1 cellular context compared by ENCODE assay signal in genomic region chr9:137578518-137579258, GRCh38.
A peak's percentile ranks its signal among the peaks of the same experiment; 100 is the strongest.
TF ChIP-seq lines count a peak whose summit lies in the region.

TSS of gene DPH7 (minus strand) at chr9:137578925. CDS start at chr9:137578777, 148 bp downstream.

TF ChIP-seq in K562, 482 proteins besides CTCF, POLR2A, EP300 and RAD21 (continued from another document and continues in another):
- TF ChIP-seq ZNF518B (CRISPR knock-in tag; IDR thresholded peaks at IDR 0.05) (no peak), MTA2 (IDR thresholded peaks at IDR 0.05; ENCODE audit: low read depth) (peak; percentile 41; the same call in 1 of the 2 replicates), GABPB2 (CRISPR knock-in tag; conservative IDR thresholded peaks at IDR 0.05) (no peak), SRSF3 (IDR thresholded peaks at IDR 0.05; ENCODE audit: insufficient read depth, low read length) (no peak), ZFP36 (IDR thresholded peaks at IDR 0.05; ENCODE audit: low read depth, low read length, partially characterized antibody) (no peak), ZNF395 (CRISPR knock-in tag; IDR thresholded peaks at IDR 0.05) (peak; percentile 63; the same call in 1 of the 2 replicates), TEAD1 (CRISPR knock-in tag; IDR thresholded peaks at IDR 0.05) (peak; percentile 32 to 82; a peak in 1 of 4 replicates), EWSR1 (IDR thresholded peaks at IDR 0.05; ENCODE audit: borderline replicate concordance, low read depth, partially characterized antibody) (no peak), IRF9 (tag; IDR thresholded peaks at IDR 0.05) (no peak), RREB1 (CRISPR knock-in tag; IDR thresholded peaks at IDR 0.05) (peak; percentile 57; the same call in 1 of the 2 replicates), PATZ1 (CRISPR knock-in tag; IDR thresholded peaks at IDR 0.05; ENCODE audit: borderline replicate concordance) (no peak), ZNF324 (CRISPR knock-in tag; IDR thresholded peaks at IDR 0.05) (no peak), ZNF175 (CRISPR knock-in tag; IDR thresholded peaks at IDR 0.05; ENCODE audit: low read depth) (no peak; the same call in 1 of the 2 replicates), TAL1 (IDR thresholded peaks at IDR 0.05) (no peak), HOXB6 (CRISPR knock-in tag; IDR thresholded peaks at IDR 0.05; ENCODE audit: borderline replicate concordance) (no peak), ASH1L (IDR thresholded peaks at IDR 0.05; ENCODE audit: borderline replicate concordance, low read depth, partially characterized antibody) (no peak), CREB3L1 (IDR thresholded peaks at IDR 0.05; ENCODE audit: borderline replicate concordance, low read depth) (peak; percentile 89), SLC30A9 (CRISPR knock-in tag; IDR thresholded peaks at IDR 0.05) (no peak), ZNF311 (CRISPR knock-in tag; IDR thresholded peaks at IDR 0.05) (0 out of 2 replicates have a peak, but pooled peaks have one; percentile 34), IRF2 (CRISPR knock-in tag; IDR thresholded peaks at IDR 0.05) (no peak), FOSL1 (tag; conservative IDR thresholded peaks at IDR 0.05) (no peak; the same call in 1 of the 2 replicates), DNMT1 (IDR thresholded peaks at IDR 0.05) (no peak), ZNF24 (IDR thresholded peaks at IDR 0.05) (peak; percentile 31; the same call in 1 of the 2 replicates), HMBOX1 (IDR thresholded peaks at IDR 0.05) (no peak), ARID3B (CRISPR knock-in tag; IDR thresholded peaks at IDR 0.05; ENCODE audit: borderline replicate concordance) (no peak; the same call in 1 of the 2 replicates), SNIP1 (IDR thresholded peaks at IDR 0.05; ENCODE audit: low read depth) (peak; percentile 72; the same call in 1 of the 2 replicates), ZBTB8A (IDR thresholded peaks at IDR 0.05; ENCODE audit: partially characterized antibody) (no peak), ARHGAP35 (IDR thresholded peaks at IDR 0.05; ENCODE audit: partially characterized antibody) (no peak), HNRNPK (IDR thresholded peaks at IDR 0.05; ENCODE audit: low read depth, low read length, poor library complexity, severe bottlenecking) (no peak), ETV6 (IDR thresholded peaks at IDR 0.05; ENCODE audit: borderline replicate concordance in 1 of 2, low read depth in 2 of 2, low read length in 1 of 2) (no peak), ETV6 (CRISPR knock-in tag; IDR thresholded peaks at IDR 0.05; ENCODE audit: borderline replicate concordance) (no peak), ESRRB (CRISPR knock-in tag; IDR thresholded peaks at IDR 0.05; ENCODE audit: borderline replicate concordance) (no peak), KDM1A (IDR thresholded peaks at IDR 0.05) (no peak), SIX5 (IDR thresholded peaks at IDR 0.05; ENCODE audit: borderline replicate concordance in 1 of 2, insufficient read depth in 1 of 2, low read depth in 1 of 2, low read length in 2 of 2) (peak; percentile 37 to 55; a peak in 2 of 4 replicates), ZBTB9 (CRISPR knock-in tag; IDR thresholded peaks at IDR 0.05) (peak; percentile 93), TGIF2 (CRISPR knock-in tag; IDR thresholded peaks at IDR 0.05) (no peak), ZNF583 (CRISPR knock-in tag; IDR thresholded peaks at IDR 0.05) (peak; percentile 80), PCBP2 (IDR thresholded peaks at IDR 0.05; ENCODE audit: low read depth, low read length, poor library complexity, severe bottlenecking) (no peak), MCM5 (IDR thresholded peaks at IDR 0.05; ENCODE audit: low read depth) (no peak), MEIS2 (IDR thresholded peaks at IDR 0.05; ENCODE audit: partially characterized antibody) (peak; percentile 16), BACH1 (tag; IDR thresholded peaks at IDR 0.05) (no peak), ZNF778 (CRISPR knock-in tag; IDR thresholded peaks at IDR 0.05) (no peak), ZNF197 (CRISPR knock-in tag; IDR thresholded peaks at IDR 0.05; ENCODE audit: low read depth) (no peak), ZSCAN29 (IDR thresholded peaks at IDR 0.05) (peak; percentile 94)
